19 cellular contexts compared by ENCODE assay signal in genomic region chr9:35105126-35105525, GRCh38. TPM values are rescaled to one million over a fixed set of nuclear protein-coding genes. Genes with fewer than 3 reads are reported as not detected.
DNase-seq lines count a peak whose midpoint lies in the region; ATAC-seq and TF ChIP-seq lines count a peak whose summit lies in the region.
"Had no signal": no experiment of that assay in that cellular context is flagged by ENCODE, and none has a peak within 500 bp of the region (broad histone marks: within the 10 kb centered on the region; RNA-seq: fewer than 3 reads in every experiment).

No MANE protein-coding gene starts in this region.

- DNase-seq in GM23248 (no peak), nephron progenitor cell (no peak), psoas muscle (no peak), epidermal melanocyte (ENCODE audit: insufficient read length, low spot score) (no peak), glomerular visceral epithelial cell (ENCODE audit: extremely low spot score) (no peak), DMS114 treated with DMSO at 0.1 percent for 48 hours (lab: John Stamatoyannopoulos, UW; ENCODE audit: unreplicated experiment) (no peak)
- DNase-seq: DMS79 treated with DMSO at 0.1 percent for 48 hours, H9, MV-4-11, NCI-H1694 treated with DMSO at 0.1 percent for 48 hours, NCI-H510A treated with DMSO at 0.1 percent for 48 hours, NCI-H774, OCI-M1, SHP77 had no signal

- H3K27ac Mint-ChIP-seq in brain (peak overlapping the region; percentile 29 to 96 (median 55)), nephron progenitor cell (peak overlapping the region; percentile 80)

- intact Hi-C loops in psoas muscle (cut with DNase I): no loop called here

- H3K4me2 ChIP-seq in GM23248 (ENCODE audit: unreplicated experiment): no peak overlapping the region
- H3K4me2 ChIP-seq: KMS-11 had no signal

- no peaks in the 10 kb centered on the region for H3K27me3 ChIP-seq in ACC112 (ENCODE audit: insufficient read depth, low read length)
- no peaks in the 10 kb centered on the region for H3K27me3 ChIP-seq in GM23248 (replicated peaks; ENCODE audit: insufficient read depth)
- H3K27me3 ChIP-seq in psoas muscle (ENCODE audit: insufficient read depth in 3 of 3, low read length in 2 of 3): no peaks in the 10 kb centered on the region
- H3K27me3 ChIP-seq: BLaER1 treated with 17β-estradiol and CSF1 and Interleukin-3, amounts not matched to agents 10 nM and 100 nM had no signal

- H3K4me3 Mint-ChIP-seq in brain (peak overlapping the region in 3 of 5 experiments; percentile 59 to 67 (median 66)), nephron progenitor cell (no peak overlapping the region)

- in situ Hi-C loops in GM23248 (cut with MboI): no loop called here

- H4K20me1 ChIP-seq in GM23248 (ENCODE audit: insufficient read depth): no peaks in the 10 kb centered on the region

- H3K4me1 Mint-ChIP-seq in brain (peaks cover 70% of the 10 kb centered on the region), nephron progenitor cell (peaks cover 61% of the 10 kb centered on the region)

- no peak for ATAC-seq in psoas muscle

- H3K36me3 Mint-ChIP-seq in brain (peaks cover 49% of the 10 kb centered on the region), nephron progenitor cell (ENCODE audit: low read depth) (peaks cover 36% of the 10 kb centered on the region)

- H2AFZ ChIP-seq in ACC112 (ENCODE audit: low read length, unreplicated experiment) (no peak overlapping the region), GM23248 (no peak overlapping the region)

- H3K27ac ChIP-seq in ACC112 (ENCODE audit: low read depth, low read length) (peak overlapping the region; percentile 98; the same call in 1 of the 2 replicates), GM23248 (0 out of 2 replicates have a peak overlapping the region, but pooled peaks have one; percentile 98), psoas muscle (no peak overlapping the region)
- H3K27ac ChIP-seq: HL-60, KMS-11 had no signal

- H3K9me3 ChIP-seq in GM23248 (ENCODE audit: low read depth) (no peaks in the 10 kb centered on the region), psoas muscle (no peaks in the 10 kb centered on the region)
- H3K9me3 ChIP-seq: BLaER1 treated with 17β-estradiol and CSF1 and Interleukin-3, amounts not matched to agents 10 nM and 100 nM had no signal

- H3K27me3 Mint-ChIP-seq in brain (no peaks in the 10 kb centered on the region), nephron progenitor cell (ENCODE audit: low read depth, poor library complexity) (no peaks in the 10 kb centered on the region)

- H3K36me3 ChIP-seq in ACC112 (ENCODE audit: insufficient read depth, low read length) (peaks cover 7% of the 10 kb centered on the region; the same call in 1 of the 2 replicates), GM23248 (ENCODE audit: low read depth) (peaks cover 37% of the 10 kb centered on the region; the same call in 1 of the 2 replicates), psoas muscle (ENCODE audit: insufficient read depth in 1 of 2, low read depth in 1 of 2) (peaks cover 0 to 64% of the 10 kb centered on the region in 2 donors)

- TF ChIP-seq CTCF in brain (conservative IDR thresholded peaks at IDR 0.05): no peak
- no peak for TF ChIP-seq CTCF in nephron progenitor cell (IDR thresholded peaks at IDR 0.05)
- no peak for TF ChIP-seq CTCF in psoas muscle (IDR thresholded peaks at IDR 0.05)

- H3K79me2 ChIP-seq in ACC112 (ENCODE audit: control insufficient read depth, insufficient read depth, low read length, unreplicated experiment): peaks cover 33% of the 10 kb centered on the region
- H3K79me2 ChIP-seq in GM23248 (ENCODE audit: insufficient read depth): peaks cover 71% of the 10 kb centered on the region

- H3K4me3 ChIP-seq in ACC112 (ENCODE audit: low read depth, low read length) (no peak overlapping the region), GM23248 (no peak overlapping the region), psoas muscle (no peak overlapping the region)
- H3K4me3 ChIP-seq: BLaER1 treated with 17β-estradiol and CSF1 and Interleukin-3, amounts not matched to agents 10 nM and 100 nM had no signal

- H3K4me1 ChIP-seq in ACC112 (ENCODE audit: control insufficient read depth, insufficient read depth, low read length, unreplicated experiment) (peaks cover 26% of the 10 kb centered on the region), GM23248 (ENCODE audit: insufficient read depth) (peaks cover 14% of the 10 kb centered on the region), psoas muscle (peaks cover 22% of the 10 kb centered on the region)

- H3K9me2 ChIP-seq in GM23248 (ENCODE audit: insufficient read depth): no peaks in the 10 kb centered on the region

- H3K9me3 Mint-ChIP-seq in brain (no peaks in the 10 kb centered on the region), nephron progenitor cell (no peaks in the 10 kb centered on the region)
- H3K9me3 Mint-ChIP-seq: H9 had no signal

- 85 to 89% methylated on average over 12 of the region's 12 CpGs for WGBS in GM23248 (ENCODE audit: low coverage in 1 of 2, low lambda C conversion rate in 2 of 2, missing lambda C conversion rate in 2 of 2), 2 experiments
- WGBS in psoas muscle, 3 donors: 89 to 96% (median 91%) methylated on average over 12 of the region's 12 CpGs

- no peak overlapping the region for H3K9ac ChIP-seq in GM23248
- H3K9ac ChIP-seq: KMS-11 had no signal

- H3F3A ChIP-seq in GM23248 (ENCODE audit: insufficient read depth): peaks cover 20% of the 10 kb centered on the region

RNA-seq across cellular contexts. Expression of gene STOML2, which starts 2.2 kb away (rescaled TPM):
- 101 and 124 TPM in 2 replicates for total RNA-seq in GM23248 (2014; rRNA removed; shearing (Covaris generic))
- polyA plus RNA-seq in GM23248 (2016; fragmentation: Nextera tagmentation; extraction: Ambion mirVana) (120 and 129 TPM in 2 replicates), brain (ENCODE audit: insufficient read depth, low read depth, low replicate concordance) (214 TPM), psoas muscle (100 to 1,000 TPM; 141 to 228 (median 173) TPM)
- 100 to 1,000 TPM in 3 of 4 donors, 10 to 100 TPM in 1; 98.6 to 138 (median 121) TPM for total RNA-seq in psoas muscle

RNA-seq across cellular contexts. Expression of gene PIGO, which starts 8.7 kb away (rescaled TPM):
- 16.4 and 17.4 TPM in 2 replicates for total RNA-seq in GM23248 (2014; rRNA removed; shearing (Covaris generic))
- polyA plus RNA-seq in GM23248 (2016; fragmentation: Nextera tagmentation; extraction: Ambion mirVana): 18.6 and 19.5 TPM in 2 replicates
- polyA plus RNA-seq in brain (ENCODE audit: insufficient read depth, low read depth, low replicate concordance): 39.7 TPM
- 10 to 100 TPM in 1 of 4 donors, 1 to 10 TPM in 3; 6.8 to 11.3 (median 8.6) TPM for total RNA-seq in psoas muscle
- polyA plus RNA-seq in psoas muscle: 10 to 100 TPM in 1 of 3 donors, 1 to 10 TPM in 2; 6.2 to 11.6 (median 8.1) TPM

RNA-seq across cellular contexts. Expression of gene ATOSB, which starts 10.5 kb away (rescaled TPM):
- total RNA-seq in GM23248 (2014; rRNA removed; shearing (Covaris generic)): 44.3 and 50.4 TPM in 2 replicates
- polyA plus RNA-seq in GM23248 (2016; fragmentation: Nextera tagmentation; extraction: Ambion mirVana) (29.4 and 30.5 TPM in 2 replicates), brain (ENCODE audit: insufficient read depth, low read depth, low replicate concordance) (16.6 TPM), psoas muscle (10 to 100 TPM in 2 of 3 donors, 1 to 10 TPM in 1; 9.1 to 27.6 (median 17.0) TPM)
- 10 to 100 TPM in 3 of 4 donors, 1 to 10 TPM in 1; 10.0 to 17.1 (median 15.1) TPM for total RNA-seq in psoas muscle

RNA-seq across cellular contexts. Expression of gene FANCG, which starts 25.4 kb away (rescaled TPM):
- 11.5 and 20.0 TPM in 2 replicates for total RNA-seq in GM23248 (2014; rRNA removed; shearing (Covaris generic))
- polyA plus RNA-seq in GM23248 (2016; fragmentation: Nextera tagmentation; extraction: Ambion mirVana) (15.3 and 15.8 TPM in 2 replicates), brain (ENCODE audit: insufficient read depth, low read depth, low replicate concordance) (79.9 TPM), psoas muscle (1 to 10 TPM; 1.6 to 4.5 (median 4.2) TPM)
- 1 to 10 TPM; 2.9 to 6.0 (median 3.7) TPM for total RNA-seq in psoas muscle

RNA-seq across cellular contexts. Expression of gene VCP, which starts 32.7 kb away (rescaled TPM):
- total RNA-seq in GM23248 (2014; rRNA removed; shearing (Covaris generic)): 295 and 329 TPM in 2 replicates
- polyA plus RNA-seq in GM23248 (2016; fragmentation: Nextera tagmentation; extraction: Ambion mirVana): 252 and 255 TPM in 2 replicates
- polyA plus RNA-seq in brain (ENCODE audit: insufficient read depth, low read depth, low replicate concordance): 269 TPM
- total RNA-seq in psoas muscle: 100 to 1,000 TPM; 362 to 491 (median 403) TPM
- polyA plus RNA-seq in psoas muscle: 100 to 1,000 TPM; 237 to 412 (median 384) TPM
